13 cellular contexts compared by ENCODE assay signal in the genomic region with DNA sequence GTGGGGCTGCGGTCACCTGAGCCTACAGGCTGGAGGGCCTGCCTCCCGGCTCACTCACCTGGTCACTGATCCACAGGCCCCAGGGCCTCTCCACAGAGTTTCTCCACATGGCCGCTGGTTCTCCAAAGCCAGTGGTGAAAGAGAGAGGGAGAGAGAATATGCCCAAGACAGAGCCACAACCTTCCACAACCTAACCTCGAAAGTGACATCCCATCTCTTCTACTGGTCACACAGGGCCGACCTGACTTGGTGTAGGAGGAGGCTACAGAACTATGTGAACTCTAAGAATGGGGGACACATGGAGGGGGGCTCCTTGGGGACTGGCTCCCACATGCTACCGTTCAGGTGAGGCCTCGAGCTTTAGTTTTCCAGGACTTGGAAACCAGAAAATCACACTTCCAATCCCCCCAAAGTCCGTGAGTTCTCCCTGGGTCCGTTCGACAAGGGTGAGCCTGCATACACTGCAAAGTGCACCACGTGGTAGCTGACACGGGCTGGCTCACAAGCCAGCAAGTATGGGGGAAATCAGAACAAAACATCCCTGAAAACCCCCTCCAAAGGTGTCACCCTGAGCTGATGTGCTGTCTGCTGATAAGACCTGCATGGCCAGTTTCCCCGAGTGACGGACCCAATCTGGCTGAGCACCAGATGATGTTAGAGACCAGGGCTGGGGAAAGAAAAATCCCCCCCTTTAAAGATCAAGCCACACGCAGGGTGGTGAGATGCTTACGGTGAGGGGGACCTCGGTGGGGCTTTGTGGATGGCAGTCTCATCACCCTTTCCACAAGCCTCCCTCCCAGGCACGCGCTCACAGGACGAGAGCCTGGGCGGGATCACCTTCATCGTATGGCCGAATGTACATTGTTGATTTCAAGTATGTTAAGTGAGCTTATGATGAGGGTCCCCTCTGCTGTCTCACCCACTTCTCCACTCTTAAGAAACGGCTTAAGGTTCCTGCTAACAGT.
A peak's percentile ranks its signal among the peaks of the same experiment; 100 is the strongest.
DNase-seq lines count a peak whose midpoint lies in the region; TF ChIP-seq lines count a peak whose summit lies in the region.
"Had no signal": no experiment of that assay in that cellular context is flagged by ENCODE, and none has a peak within 500 bp of the region (broad histone marks: within the 10 kb centered on the region; RNA-seq: fewer than 3 reads in every experiment).

No MANE protein-coding gene starts in this region.

- H3K36me3 ChIP-seq in HEK293 (ENCODE audit: control insufficient read depth in 2 of 2, insufficient read depth in 1 of 2, low read length in 2 of 2), result no peaks in the 10 kb centered on the region
- H3K36me3 ChIP-seq: heart left ventricle, suprapubic skin had no signal

- no peaks in the 10 kb centered on the region for H3K4me1 ChIP-seq in HEK293 (ENCODE audit: control insufficient read depth, insufficient read depth, low read length)

- TF ChIP-seq CTCF in HEK293 (tag by site-specific recombination; IDR thresholded peaks at IDR 0.05), result no peak

- CTCF ChIA-PET in HEK293 (lab: Yijun Ruan, JAX), result interaction anchor here (0.9 to 1.2 kb wide), 3 partner anchors 24 to 33 kb away, joined by 4 read pairs; no protein-coding TSS in a partner anchor

- no peak overlapping the region for H3K27ac ChIP-seq in HEK293 (ENCODE audit: extremely low read depth, low read depth, low read length)
- H3K27ac ChIP-seq: suprapubic skin had no signal

- POLR2A ChIA-PET in HEK293 (lab: Yijun Ruan, JAX), result no interaction called here

- peak; percentile 13 for DNase-seq in activated CD8-positive, alpha-beta memory T cell treated with anti-CD3 and anti-CD28 coated beads, Interleukin-2, amount 50 U/mL, for 1 hour (ENCODE audit: extremely low read depth)
- DNase-seq in head of caudate nucleus, result peak in 26 of 42 donors; percentile 38 to 81 (median 58)
- peak; percentile 12 for DNase-seq in stimulated activated CD8-positive, alpha-beta memory T cell treated with anti-CD3 and anti-CD28 coated beads, Interleukin-12 subunit alpha, Interleukin-12 subunit beta, amount 100 ng/mL, for 24 hours (ENCODE audit: extremely low read depth)
- no peak for DNase-seq in AML-193 (lab: John Stamatoyannopoulos, UW)
- no peak for DNase-seq in NCI-H69 (lab: John Stamatoyannopoulos, UW)
- no peak for DNase-seq in iPS-NIHi11 (ENCODE audit: low spot score)
- DNase-seq in islet precursor cell, result no peak
- DNase-seq: Caco-2, HFFc6, NCI-H2227 treated with DMSO at 0.1 percent for 48 hours had no signal

- no peak overlapping the region for H3K4me3 ChIP-seq in HEK293 (ENCODE audit: low read depth, low read length)
- H3K4me3 ChIP-seq: suprapubic skin had no signal

- intact Hi-C loops in head of caudate nucleus (cut with DNase I), result no loop called here

- H3K9me3 ChIP-seq in HEK293 (ENCODE audit: control insufficient read depth, insufficient read depth, low read depth, low read length), result no peaks in the 10 kb centered on the region
- H3K9me3 ChIP-seq: Caco-2, heart left ventricle, suprapubic skin had no signal

TF ChIP-seq in HEK293, 187 proteins besides CTCF, POLR2A, EP300 and RAD21:
- TF ChIP-seq, protein P1, sequence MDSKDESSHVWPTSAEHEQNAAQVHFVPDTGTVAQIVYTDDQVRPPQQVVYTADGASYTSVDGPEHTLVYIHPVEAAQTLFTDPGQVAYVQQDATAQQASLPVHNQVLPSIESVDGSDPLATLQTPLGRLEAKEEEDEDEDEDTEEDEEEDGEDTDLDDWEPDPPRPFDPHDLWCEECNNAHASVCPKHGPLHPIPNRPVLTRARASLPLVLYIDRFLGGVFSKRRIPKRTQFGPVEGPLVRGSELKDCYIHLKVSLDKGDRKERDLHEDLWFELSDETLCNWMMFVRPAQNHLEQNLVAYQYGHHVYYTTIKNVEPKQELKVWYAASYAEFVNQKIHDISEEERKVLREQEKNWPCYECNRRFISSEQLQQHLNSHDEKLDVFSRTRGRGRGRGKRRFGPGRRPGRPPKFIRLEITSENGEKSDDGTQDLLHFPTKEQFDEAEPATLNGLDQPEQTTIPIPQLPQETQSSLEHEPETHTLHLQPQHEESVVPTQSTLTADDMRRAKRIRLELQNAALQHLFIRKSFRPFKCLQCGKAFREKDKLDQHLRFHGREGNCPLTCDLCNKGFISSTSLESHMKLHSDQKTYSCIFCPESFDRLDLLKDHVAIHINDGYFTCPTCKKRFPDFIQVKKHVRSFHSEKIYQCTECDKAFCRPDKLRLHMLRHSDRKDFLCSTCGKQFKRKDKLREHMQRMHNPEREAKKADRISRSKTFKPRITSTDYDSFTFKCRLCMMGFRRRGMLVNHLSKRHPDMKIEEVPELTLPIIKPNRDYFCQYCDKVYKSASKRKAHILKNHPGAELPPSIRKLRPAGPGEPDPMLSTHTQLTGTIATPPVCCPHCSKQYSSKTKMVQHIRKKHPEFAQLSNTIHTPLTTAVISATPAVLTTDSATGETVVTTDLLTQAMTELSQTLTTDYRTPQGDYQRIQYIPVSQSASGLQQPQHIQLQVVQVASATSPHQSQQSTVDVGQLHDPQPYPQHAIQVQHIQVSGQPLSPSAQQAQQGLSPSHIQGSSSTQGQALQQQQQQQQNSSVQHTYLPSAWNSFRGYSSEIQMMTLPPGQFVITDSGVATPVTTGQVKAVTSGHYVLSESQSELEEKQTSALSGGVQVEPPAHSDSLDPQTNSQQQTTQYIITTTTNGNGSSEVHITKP (tag by site-specific recombination; IDR thresholded peaks at IDR 0.05), result peak; percentile 92
- TF ChIP-seq ZNF155 (tag by site-specific recombination; IDR thresholded peaks at IDR 0.05) (no peak), MYNN (tag by site-specific recombination; IDR thresholded peaks at IDR 0.05; ENCODE audit: borderline replicate concordance) (no peak)
- TF ChIP-seq, protein P2, sequence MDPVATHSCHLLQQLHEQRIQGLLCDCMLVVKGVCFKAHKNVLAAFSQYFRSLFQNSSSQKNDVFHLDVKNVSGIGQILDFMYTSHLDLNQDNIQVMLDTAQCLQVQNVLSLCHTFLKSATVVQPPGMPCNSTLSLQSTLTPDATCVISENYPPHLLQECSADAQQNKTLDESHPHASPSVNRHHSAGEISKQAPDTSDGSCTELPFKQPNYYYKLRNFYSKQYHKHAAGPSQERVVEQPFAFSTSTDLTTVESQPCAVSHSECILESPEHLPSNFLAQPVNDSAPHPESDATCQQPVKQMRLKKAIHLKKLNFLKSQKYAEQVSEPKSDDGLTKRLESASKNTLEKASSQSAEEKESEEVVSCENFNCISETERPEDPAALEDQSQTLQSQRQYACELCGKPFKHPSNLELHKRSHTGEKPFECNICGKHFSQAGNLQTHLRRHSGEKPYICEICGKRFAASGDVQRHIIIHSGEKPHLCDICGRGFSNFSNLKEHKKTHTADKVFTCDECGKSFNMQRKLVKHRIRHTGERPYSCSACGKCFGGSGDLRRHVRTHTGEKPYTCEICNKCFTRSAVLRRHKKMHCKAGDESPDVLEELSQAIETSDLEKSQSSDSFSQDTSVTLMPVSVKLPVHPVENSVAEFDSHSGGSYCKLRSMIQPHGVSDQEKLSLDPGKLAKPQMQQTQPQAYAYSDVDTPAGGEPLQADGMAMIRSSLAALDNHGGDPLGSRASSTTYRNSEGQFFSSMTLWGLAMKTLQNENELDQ (tag by site-specific recombination; IDR thresholded peaks at IDR 0.05; ENCODE audit: low read depth), result no peak
TF ChIP-seq in HEK293: peak in this region for 1.

Comparison
In these comparisons a context has a peak if more than half of its experiments do, and no peak if none do; other contexts are left out.
1. DNase-seq: peak in activated CD8-positive, alpha-beta memory T cell treated with anti-CD3 and anti-CD28 coated beads, Interleukin-2, amount 50 U/mL, for 1 hour (single experiment), head of caudate nucleus (26 of 42) and stimulated activated CD8-positive, alpha-beta memory T cell treated with anti-CD3 and anti-CD28 coated beads, Interleukin-12 subunit alpha, Interleukin-12 subunit beta, amount 100 ng/mL, for 24 hours (single experiment); none in AML-193 (0 of 2), NCI-H69 (single experiment), iPS-NIHi11 (single experiment) and islet precursor cell (single experiment).